Comparison of ENCODE assay signal across 9 cellular contexts in genomic region chr18:11752116-11752911, GRCh38.
DNase-seq lines count a peak whose midpoint lies in the region; ATAC-seq lines count a peak whose summit lies in the region.
"Had no signal": no experiment of that assay in that cellular context is flagged by ENCODE, and none has a peak within 500 bp of the region (broad histone marks: within the 10 kb centered on the region; RNA-seq: fewer than 3 reads in every experiment).

No MANE protein-coding gene starts in this region.

- H3K27me3 Mint-ChIP-seq in activated CD4-positive, alpha-beta T cell treated with anti-CD3 and anti-CD28 coated beads for 36 hours: peaks cover 44% of the 10 kb centered on the region
- H3K27me3 Mint-ChIP-seq in stimulated activated naive B cell treated with anti-CD40 and anti-IgM and Interleukin-4, amounts not matched to agents 10 μg/mL and 1 μg/mL and 100 μg/mL, for 72 hours: peaks cover 45 to 60% of the 10 kb centered on the region in 2 donors

- H3K79me2 ChIP-seq in Karpas-422 (ENCODE audit: low read length): no peaks in the 10 kb centered on the region

- H4K20me1 ChIP-seq in Karpas-422 (ENCODE audit: insufficient read depth, low read depth, low read length): no peaks in the 10 kb centered on the region

- H3K36me3 ChIP-seq in iPS-20b (ENCODE audit: insufficient read depth, low read depth, low read length) (no peaks in the 10 kb centered on the region), Karpas-422 (ENCODE audit: insufficient read depth, low read length) (no peaks in the 10 kb centered on the region)

- H3K36me3 Mint-ChIP-seq in activated CD4-positive, alpha-beta T cell treated with anti-CD3 and anti-CD28 coated beads for 36 hours (ENCODE audit: low read depth): no peaks in the 10 kb centered on the region
- H3K36me3 Mint-ChIP-seq in activated naive CD4-positive, alpha-beta T cell treated with anti-CD3 and anti-CD28 coated beads, Interleukin-2, amount 50 U/mL, for 72 hours: no peaks in the 10 kb centered on the region
- peaks cover 0 to 3% of the 10 kb centered on the region in 2 donors for H3K36me3 Mint-ChIP-seq in stimulated activated naive B cell treated with anti-CD40 and anti-IgM and Interleukin-4, amounts not matched to agents 10 μg/mL and 1 μg/mL and 100 μg/mL, for 72 hours
- H3K36me3 Mint-ChIP-seq: CD4-positive, CD25-positive, alpha-beta regulatory T cell had no signal

- peak; percentile 65 for ATAC-seq in activated CD4-positive, alpha-beta T cell treated with anti-CD3 and anti-CD28 coated beads for 36 hours
- ATAC-seq in activated naive CD4-positive, alpha-beta T cell treated with anti-CD3 and anti-CD28 coated beads, Interleukin-2, amount 50 U/mL, for 72 hours: peak; percentile 77 to 89
- ATAC-seq in stimulated activated naive B cell treated with anti-CD40 and anti-IgM and Interleukin-4, amounts not matched to agents 10 μg/mL and 1 μg/mL and 100 μg/mL, for 72 hours (replicated peaks): peak; percentile 68 to 78
- ATAC-seq in GM19467 (IDR thresholded peaks at IDR 0.05; ENCODE audit: unreplicated experiment): no peak

- intact Hi-C loops in activated CD4-positive, alpha-beta T cell treated with anti-CD3 and anti-CD28 coated beads for 36 hours (cut with DNase I, micrococcal nuclease): no loop called here

- no peaks in the 10 kb centered on the region for H3K9me2 ChIP-seq in Karpas-422 (replicated peaks; ENCODE audit: insufficient read depth, low read length)

- peak; percentile 41 for DNase-seq in activated CD4-positive, alpha-beta T cell treated with anti-CD3 and anti-CD28 coated beads for 36 hours
- DNase-seq in activated CD4-positive, alpha-beta T cell treated with anti-CD3 and anti-CD28 coated beads, Interleukin-2, amount 50 U/mL, for 1 hour: no peak
- DNase-seq in activated naive CD4-positive, alpha-beta T cell treated with anti-CD3 and anti-CD28 coated beads, Interleukin-2, amount 50 U/mL, for 72 hours (ENCODE audit: low spot score in 2 of 2): peak in 1 of 2 donors; percentile 22
- no peak for DNase-seq in stimulated activated naive B cell treated with anti-CD40 and anti-IgM and Interleukin-4, amounts not matched to agents 10 μg/mL and 1 μg/mL and 100 μg/mL, for 72 hours
- DNase-seq in activated effector memory CD4-positive, alpha-beta T cell treated with anti-CD3 and anti-CD28 coated beads, Interleukin-2, amount 50 U/mL, for 16 hours: no peak
- DNase-seq in Karpas-422: no peak
- DNase-seq: CD4-positive, CD25-positive, alpha-beta regulatory T cell had no signal

- H3K4me1 ChIP-seq in iPS-20b (ENCODE audit: insufficient read depth, low read length): peaks cover 5% of the 10 kb centered on the region; the same call in 1 of the 2 replicates
- no peaks in the 10 kb centered on the region for H3K4me1 ChIP-seq in Karpas-422 (ENCODE audit: low read length)

- H3K9ac ChIP-seq in iPS-20b (ENCODE audit: low read depth, low read length) (0 out of 2 replicates have a peak overlapping the region, but pooled peaks have one; percentile 28), Karpas-422 (ENCODE audit: low read length) (no peak overlapping the region)

- H3K4me2 ChIP-seq in Karpas-422 (ENCODE audit: low read depth, low read length, poor library complexity, severe bottlenecking): no peak overlapping the region

- H3K27me3 ChIP-seq in iPS-20b (ENCODE audit: insufficient read depth, low read length): peaks cover 50% of the 10 kb centered on the region
- no peaks in the 10 kb centered on the region for H3K27me3 ChIP-seq in Karpas-422 (ENCODE audit: low read length)

- POLR2A ChIA-PET in activated CD4-positive, alpha-beta T cell treated with anti-CD3 and anti-CD28 coated beads for 36 hours (lab: Charles Lee): no interaction called here

- H3K4me3 Mint-ChIP-seq in activated CD4-positive, alpha-beta T cell treated with anti-CD3 and anti-CD28 coated beads for 36 hours: peak overlapping the region; percentile 63
- peak overlapping the region; percentile 64 to 74 for H3K4me3 Mint-ChIP-seq in stimulated activated naive B cell treated with anti-CD40 and anti-IgM and Interleukin-4, amounts not matched to agents 10 μg/mL and 1 μg/mL and 100 μg/mL, for 72 hours

- no peak overlapping the region for H3K27ac ChIP-seq in iPS-20b (ENCODE audit: low read length)
- H3K27ac ChIP-seq in Karpas-422 (ENCODE audit: low read length): no peak overlapping the region

- no peak overlapping the region for H3K27ac Mint-ChIP-seq in activated CD4-positive, alpha-beta T cell treated with anti-CD3 and anti-CD28 coated beads for 36 hours
- H3K27ac Mint-ChIP-seq in activated naive CD4-positive, alpha-beta T cell treated with anti-CD3 and anti-CD28 coated beads, Interleukin-2, amount 50 U/mL, for 72 hours: peak overlapping the region in 1 of 2 donors; percentile 82
- H3K27ac Mint-ChIP-seq in stimulated activated naive B cell treated with anti-CD40 and anti-IgM and Interleukin-4, amounts not matched to agents 10 μg/mL and 1 μg/mL and 100 μg/mL, for 72 hours: peak overlapping the region; percentile 53
- H3K27ac Mint-ChIP-seq: CD4-positive, CD25-positive, alpha-beta regulatory T cell had no signal

- H2AFZ ChIP-seq in Karpas-422 (ENCODE audit: low read length): no peak overlapping the region

- H3K4me3 ChIP-seq in iPS-20b (ENCODE audit: low read length): peak overlapping the region; percentile 70
- no peak overlapping the region for H3K4me3 ChIP-seq in Karpas-422 (ENCODE audit: low read length)

- no peaks in the 10 kb centered on the region for H3K9me3 ChIP-seq in iPS-20b (ENCODE audit: insufficient read depth, low read depth, low read length)
- H3K9me3 ChIP-seq in Karpas-422 (ENCODE audit: low read length): no peaks in the 10 kb centered on the region

- CTCF ChIA-PET in activated CD4-positive, alpha-beta T cell treated with anti-CD3 and anti-CD28 coated beads for 36 hours (lab: Charles Lee): interaction anchor here (1.7 kb wide), 1 partner anchor 19 kb away, joined by 6 read pairs; no protein-coding TSS in a partner anchor

- H3K9me3 Mint-ChIP-seq in activated CD4-positive, alpha-beta T cell treated with anti-CD3 and anti-CD28 coated beads for 36 hours (ENCODE audit: low read depth): no peaks in the 10 kb centered on the region
- H3K9me3 Mint-ChIP-seq in activated naive CD4-positive, alpha-beta T cell treated with anti-CD3 and anti-CD28 coated beads, Interleukin-2, amount 50 U/mL, for 72 hours: no peaks in the 10 kb centered on the region
- no peaks in the 10 kb centered on the region for H3K9me3 Mint-ChIP-seq in stimulated activated naive B cell treated with anti-CD40 and anti-IgM and Interleukin-4, amounts not matched to agents 10 μg/mL and 1 μg/mL and 100 μg/mL, for 72 hours

- peaks cover 10% of the 10 kb centered on the region for H3K4me1 Mint-ChIP-seq in activated CD4-positive, alpha-beta T cell treated with anti-CD3 and anti-CD28 coated beads for 36 hours
- H3K4me1 Mint-ChIP-seq in stimulated activated naive B cell treated with anti-CD40 and anti-IgM and Interleukin-4, amounts not matched to agents 10 μg/mL and 1 μg/mL and 100 μg/mL, for 72 hours: peaks cover 3 to 6% of the 10 kb centered on the region in 2 donors
